ENCODE assay signal across 14 cellular contexts in genomic region chr20:50294164-50295088, GRCh38.
DNase-seq lines count a peak whose midpoint lies in the region; ATAC-seq and TF ChIP-seq lines count a peak whose summit lies in the region.
"Had no signal": no experiment of that assay in that cellular context is flagged by ENCODE, and none has a peak within 500 bp of the region (broad histone marks: within the 10 kb centered on the region; RNA-seq: fewer than 3 reads in every experiment).

No MANE protein-coding gene starts in this region.

- TF ChIP-seq POLR2A in NB4 (IDR thresholded peaks at IDR 0.05; ENCODE audit: extremely low read depth, insufficient read length) (no peak), erythroblast (IDR thresholded peaks at IDR 0.05; ENCODE audit: low read length) (no peak)

- peaks cover 16% of the 10 kb centered on the region for H3K4me1 ChIP-seq in psoas muscle
- no peaks in the 10 kb centered on the region for H3K4me1 ChIP-seq in naive thymus-derived CD4-positive, alpha-beta T cell (ENCODE audit: control insufficient read depth in 2 of 2, insufficient read depth in 2 of 2, low read length in 2 of 2)

- H3K4me3 ChIP-seq in AG04450 (ENCODE audit: low read depth, low read length) (no peak overlapping the region), NB4 (ENCODE audit: low read depth, low read length) (no peak overlapping the region), psoas muscle (no peak overlapping the region)
- H3K4me3 ChIP-seq in naive thymus-derived CD4-positive, alpha-beta T cell (ENCODE audit: low read length) = no peak overlapping the region

- H3K27ac ChIP-seq in AG04450 (ENCODE audit: low read depth, low read length) (peak overlapping the region; percentile 39), psoas muscle (peak overlapping the region; percentile 89)
- H3K27ac ChIP-seq in naive thymus-derived CD4-positive, alpha-beta T cell (ENCODE audit: low read depth, low read length) = no peak overlapping the region
- H3K27ac ChIP-seq: parathyroid adenoma had no signal

- peaks cover 0 to 8% (median 5%) of the 10 kb centered on the region in 5 donors for H3K27me3 Mint-ChIP-seq in naive thymus-derived CD4-positive, alpha-beta T cell

- no peak overlapping the region for H3K4me3 Mint-ChIP-seq in naive thymus-derived CD4-positive, alpha-beta T cell
- H3K4me3 Mint-ChIP-seq: B cell had no signal

- peak in 2 of 4 donors; percentile 7 to 10 for ATAC-seq in psoas muscle
- ATAC-seq in naive thymus-derived CD4-positive, alpha-beta T cell = no peak

- H3K36me3 ChIP-seq in psoas muscle (ENCODE audit: insufficient read depth in 1 of 2, low read depth in 1 of 2) = no peaks in the 10 kb centered on the region
- H3K36me3 ChIP-seq in naive thymus-derived CD4-positive, alpha-beta T cell (ENCODE audit: control insufficient read depth in 2 of 3, insufficient read depth in 3 of 3, low read length in 3 of 3) = no peaks in the 10 kb centered on the region

- H3K9me3 ChIP-seq in AG04450 (ENCODE audit: control insufficient read depth, insufficient read depth, low read length) (peaks cover 3% of the 10 kb centered on the region; the same call in 1 of the 2 replicates), psoas muscle (no peaks in the 10 kb centered on the region)
- no peaks in the 10 kb centered on the region for H3K9me3 ChIP-seq in naive thymus-derived CD4-positive, alpha-beta T cell (ENCODE audit: control insufficient read depth in 2 of 3, low read length in 3 of 3)

- H3K36me3 Mint-ChIP-seq in naive thymus-derived CD4-positive, alpha-beta T cell = no peaks in the 10 kb centered on the region

- CTCF ChIA-PET in AG04450 (lab: Charles Lee) = no interaction called here
- CTCF ChIA-PET in naive thymus-derived CD4-positive, alpha-beta T cell (lab: Charles Lee) = no interaction called here

- H3K9me3 Mint-ChIP-seq in naive thymus-derived CD4-positive, alpha-beta T cell = peaks cover 0 to 1% (median 0%) of the 10 kb centered on the region in 11 donors
- H3K9me3 Mint-ChIP-seq: activated T-helper 2 cell treated with anti-CD3 and anti-CD28 coated beads, Interferon-gamma antibody, Interleukin-2, Interleukin-4, amounts not matched to agents 10 μg/mL and 5 μg/mL and 100 μg/mL, durations not matched to agents 14 hours and 24 hours and 36 hours had no signal

- intact Hi-C loops in psoas muscle (cut with DNase I) = loop anchor here in 1 of 2 donors (5.0 kb wide), 3 partner anchors 83 to 103 kb away; partner anchors contain the start of gene CEBPB
- intact Hi-C loops in naive thymus-derived CD4-positive, alpha-beta T cell (cut with micrococcal nuclease) = no loop called here

- 80 to 83% (median 83%) methylated on average over 17 to 18 of the region's 18 CpGs for WGBS in psoas muscle, 3 donors

- POLR2A ChIA-PET in AG04450 (lab: Yijun Ruan, JAX) = no interaction called here
- POLR2A ChIA-PET in naive thymus-derived CD4-positive, alpha-beta T cell (lab: Charles Lee) = no interaction called here

- no peak for TF ChIP-seq CTCF in AG04450 (IDR thresholded peaks at IDR 0.05; ENCODE audit: low read depth, low read length)
- TF ChIP-seq CTCF in NB4 (IDR thresholded peaks at IDR 0.05; ENCODE audit: low read depth, low read length) = no peak
- no peak for TF ChIP-seq CTCF in psoas muscle (IDR thresholded peaks at IDR 0.05)

- H3K27me3 ChIP-seq in AG04450 (ENCODE audit: control insufficient read depth, insufficient read depth, low read length) (no peaks in the 10 kb centered on the region), psoas muscle (ENCODE audit: insufficient read depth in 3 of 3, low read length in 2 of 3) (no peaks in the 10 kb centered on the region)
- no peaks in the 10 kb centered on the region for H3K27me3 ChIP-seq in naive thymus-derived CD4-positive, alpha-beta T cell (ENCODE audit: control insufficient read depth in 2 of 2, insufficient read depth in 2 of 2, low read length in 2 of 2)

- DNase-seq in AG04450 (ENCODE audit: low read depth, low spot score) = no peak
- DNase-seq in NB4 (ENCODE audit: low read depth) = peak; percentile 5
- peak; percentile 35 to 53 for DNase-seq in erythroblast (lab: John Stamatoyannopoulos, UW)
- peak; percentile 17 to 59 for DNase-seq in psoas muscle
- DNase-seq in germinal center (ENCODE audit: low spot score) = no peak
- DNase-seq in NAMALWA (ENCODE audit: low spot score) = no peak
- no peak for DNase-seq in naive thymus-derived CD4-positive, alpha-beta T cell
- no peak for DNase-seq in NCI-H146 (lab: John Stamatoyannopoulos, UW)
- DNase-seq: activated CD4-positive, alpha-beta T cell treated with anti-CD3 and anti-CD28 coated beads for 1 hour; NCI-H1105 treated with DMSO at 0.1 percent for 48 hours; NCI-H524 had no signal

- H3K4me1 Mint-ChIP-seq in naive thymus-derived CD4-positive, alpha-beta T cell = peaks cover 6 to 34% (median 10%) of the 10 kb centered on the region in 7 donors

- no peak overlapping the region for H3K27ac Mint-ChIP-seq in naive thymus-derived CD4-positive, alpha-beta T cell
- H3K27ac Mint-ChIP-seq: activated T-helper 2 cell treated with anti-CD3 and anti-CD28 coated beads, Interferon-gamma antibody, Interleukin-2, Interleukin-4, amounts not matched to agents 10 μg/mL and 5 μg/mL and 100 μg/mL, durations not matched to agents 14 hours and 24 hours and 36 hours; B cell had no signal

Comparison
In these comparisons a context has a peak if more than half of its experiments do, and no peak if none do; other contexts are left out.
1. DNase-seq: peak in NB4 (single experiment), erythroblast (2 of 2) and psoas muscle (2 of 2); none in AG04450 (single experiment), germinal center (single experiment), NAMALWA (single experiment), naive thymus-derived CD4-positive, alpha-beta T cell (0 of 9) and NCI-H146 (single experiment).